Comparison of ENCODE assay signal across 21 cellular contexts in genomic region chr3:147737411-147737810, GRCh38.
A peak's percentile ranks its signal among the peaks of the same experiment; 100 is the strongest.
DNase-seq lines count a peak whose midpoint lies in the region; ATAC-seq and TF ChIP-seq lines count a peak whose summit lies in the region.
"Had no signal": no experiment of that assay in that cellular context is flagged by ENCODE, and none has a peak within 500 bp of the region (broad histone marks: within the 10 kb centered on the region; RNA-seq: fewer than 3 reads in every experiment).

No MANE protein-coding gene starts in this region.

- no peaks in the 10 kb centered on the region for H3K27me3 ChIP-seq in stomach
- H3K27me3 ChIP-seq: BE2C had no signal

- DNase-seq in LHCN-M2 (ENCODE audit: low read depth) (peak; percentile 86), astrocyte of the spinal cord (ENCODE audit: low read depth, low spot score) (peak; percentile 40), left kidney (ENCODE audit: low read depth, low spot score) (peak; percentile 12), DMS 273 treated with DMSO at 0.1 percent for 48 hours (lab: John Stamatoyannopoulos, UW) (no peak), stomach (no peak)
- DNase-seq: ACHN; BE2C; C1 segment of cervical spinal cord; Caco-2; CD4-positive, alpha-beta T cell; DMS153; DMS79; GOT3; H7; HFFc6; KBM-7 had no signal

- no peak for ATAC-seq in HG02798 (IDR thresholded peaks at IDR 0.05; ENCODE audit: poor library complexity, unreplicated experiment)
- ATAC-seq in HG02571 (IDR thresholded peaks at IDR 0.05; ENCODE audit: unreplicated experiment) = no peak
- ATAC-seq: GM12878, HCT116, HepG2 had no signal

- H3K36me3 ChIP-seq in stomach = no peaks in the 10 kb centered on the region
- H3K36me3 ChIP-seq: BE2C had no signal

- 78 to 89% (median 84%) methylated on average over 1 of the region's 1 CpG for WGBS in stomach, 5 donors

- no peak for TF ChIP-seq EP300 in stomach (IDR thresholded peaks at IDR 0.05)

- no peaks in the 10 kb centered on the region for H3K9me3 ChIP-seq in stomach
- H3K9me3 ChIP-seq: BE2C, Caco-2 had no signal

- H3K4me3 ChIP-seq in astrocyte of the spinal cord (ENCODE audit: low read depth, low read length) (no peak overlapping the region), stomach (no peak overlapping the region)
- H3K4me3 ChIP-seq: GM12878 had no signal

- intact Hi-C loops in stomach (cut with DNase I; ENCODE audit: low total_unique reads) = no loop called here

- TF ChIP-seq CTCF in astrocyte of the spinal cord (IDR thresholded peaks at IDR 0.05; ENCODE audit: low read depth, low read length) (no peak), stomach (IDR thresholded peaks at IDR 0.05) (no peak)

- TF ChIP-seq POLR2A in stomach (IDR thresholded peaks at IDR 0.05) = no peak

- in situ Hi-C loops in astrocyte of the spinal cord (cut with HindIII; ENCODE audit: low sequenced_read_pairs) = no loop called here

- H3K4me1 ChIP-seq in stomach = no peaks in the 10 kb centered on the region
- H3K4me1 ChIP-seq: BE2C, Caco-2 had no signal

- no peak overlapping the region for H3K27ac ChIP-seq in stomach

Comparison
In these comparisons a context has a peak if more than half of its experiments do, and no peak if none do; other contexts are left out.
1. DNase-seq: peak in LHCN-M2 (single experiment), astrocyte of the spinal cord (single experiment) and left kidney (single experiment); none in DMS 273 treated with DMSO at 0.1 percent for 48 hours (single experiment) and stomach (single experiment).